ENCODE assay signal across 13 cellular contexts in genomic region chr14:90276627-90277367, GRCh38. TPM values are rescaled to one million over a fixed set of nuclear protein-coding genes. Genes with fewer than 3 reads are reported as not detected.
DNase-seq lines count a peak whose midpoint lies in the region; ATAC-seq and TF ChIP-seq lines count a peak whose summit lies in the region.
"Had no signal": no experiment of that assay in that cellular context is flagged by ENCODE, and none has a peak within 500 bp of the region (broad histone marks: within the 10 kb centered on the region; RNA-seq: fewer than 3 reads in every experiment).

No MANE protein-coding gene starts in this region.

- POLR2A ChIA-PET in activated CD4-positive, alpha-beta T cell treated with anti-CD3 and anti-CD28 coated beads for 36 hours (lab: Charles Lee), result no interaction called here
- POLR2A ChIA-PET in activated CD4-positive, alpha-beta T cell treated with anti-CD3 and anti-CD28 coated beads, Interleukin-2, amount 10 ng/mL, durations not matched to agents 7 days and 5 days (lab: Charles Lee), result no interaction called here

- CTCF ChIA-PET in activated CD4-positive, alpha-beta T cell treated with anti-CD3 and anti-CD28 coated beads for 36 hours (lab: Charles Lee), result interaction anchor here (0.5 to 1.0 kb wide), 2 partner anchors 42 to 124 kb away, joined by 3 read pairs; no protein-coding TSS in a partner anchor
- CTCF ChIA-PET in activated CD4-positive, alpha-beta T cell treated with anti-CD3 and anti-CD28 coated beads, Interleukin-2, amount 10 ng/mL, durations not matched to agents 7 days and 5 days (lab: Charles Lee), result interaction anchor here (0.6 to 1.8 kb wide), 4 partner anchors 9 to 21 kb away, joined by 3 to 6 read pairs (median 3); no protein-coding TSS in a partner anchor

- H3K4me1 Mint-ChIP-seq in activated CD4-positive, alpha-beta T cell treated with anti-CD3 and anti-CD28 coated beads for 36 hours, result peaks cover 25% of the 10 kb centered on the region
- H3K4me1 Mint-ChIP-seq in activated CD4-positive, alpha-beta T cell treated with anti-CD3 and anti-CD28 coated beads, Interleukin-2, amount 10 ng/mL, durations not matched to agents 7 days and 5 days, result peaks cover 17% of the 10 kb centered on the region
- no peaks in the 10 kb centered on the region for H3K4me1 Mint-ChIP-seq in neural crest cell
- H3K4me1 Mint-ChIP-seq: stimulated activated memory B cell treated with anti-CD40 and anti-IgM and Interleukin-4, amounts not matched to agents 10 μg/mL and 1 μg/mL and 100 μg/mL, for 72 hours had no signal

- TF ChIP-seq CTCF in neural crest cell (conservative IDR thresholded peaks at IDR 0.05), result no peak

- H3K4me3 Mint-ChIP-seq in activated CD4-positive, alpha-beta T cell treated with anti-CD3 and anti-CD28 coated beads for 36 hours, result no peak overlapping the region
- H3K4me3 Mint-ChIP-seq in activated CD4-positive, alpha-beta T cell treated with anti-CD3 and anti-CD28 coated beads, Interleukin-2, amount 10 ng/mL, durations not matched to agents 7 days and 5 days, result no peak overlapping the region
- H3K4me3 Mint-ChIP-seq in neural crest cell, result no peak overlapping the region
- H3K4me3 Mint-ChIP-seq: central memory CD8-positive, alpha-beta T cell; stimulated activated memory B cell treated with anti-CD40 and anti-IgM and Interleukin-4, amounts not matched to agents 10 μg/mL and 1 μg/mL and 100 μg/mL, for 72 hours had no signal

- peak overlapping the region; percentile 77 for H3K27ac Mint-ChIP-seq in activated CD4-positive, alpha-beta T cell treated with anti-CD3 and anti-CD28 coated beads for 36 hours
- H3K27ac Mint-ChIP-seq in activated CD4-positive, alpha-beta T cell treated with anti-CD3 and anti-CD28 coated beads, Interleukin-2, amount 10 ng/mL, durations not matched to agents 7 days and 5 days, result no peak overlapping the region
- H3K27ac Mint-ChIP-seq in neural crest cell (ENCODE audit: unreplicated experiment), result peak overlapping the region; percentile 28
- H3K27ac Mint-ChIP-seq: stimulated activated memory B cell treated with anti-CD40 and anti-IgM and Interleukin-4, amounts not matched to agents 10 μg/mL and 1 μg/mL and 100 μg/mL, for 72 hours had no signal

- H3K27me3 Mint-ChIP-seq in activated CD4-positive, alpha-beta T cell treated with anti-CD3 and anti-CD28 coated beads for 36 hours, result no peaks in the 10 kb centered on the region
- no peaks in the 10 kb centered on the region for H3K27me3 Mint-ChIP-seq in activated CD4-positive, alpha-beta T cell treated with anti-CD3 and anti-CD28 coated beads, Interleukin-2, amount 10 ng/mL, durations not matched to agents 7 days and 5 days
- H3K27me3 Mint-ChIP-seq in neural crest cell (ENCODE audit: low read depth), result no peaks in the 10 kb centered on the region
- H3K27me3 Mint-ChIP-seq: central memory CD8-positive, alpha-beta T cell; stimulated activated memory B cell treated with anti-CD40 and anti-IgM and Interleukin-4, amounts not matched to agents 10 μg/mL and 1 μg/mL and 100 μg/mL, for 72 hours had no signal

- H3K36me3 Mint-ChIP-seq in activated CD4-positive, alpha-beta T cell treated with anti-CD3 and anti-CD28 coated beads for 36 hours (ENCODE audit: low read depth), result peaks cover 22% of the 10 kb centered on the region
- peaks cover 16% of the 10 kb centered on the region for H3K36me3 Mint-ChIP-seq in activated CD4-positive, alpha-beta T cell treated with anti-CD3 and anti-CD28 coated beads, Interleukin-2, amount 10 ng/mL, durations not matched to agents 7 days and 5 days (ENCODE audit: low read depth)
- peaks cover 2% of the 10 kb centered on the region for H3K36me3 Mint-ChIP-seq in neural crest cell (ENCODE audit: low read depth)

- intact Hi-C loops in activated CD4-positive, alpha-beta T cell treated with anti-CD3 and anti-CD28 coated beads for 36 hours (cut with DNase I, micrococcal nuclease), result no loop called here

- peak; percentile 42 for ATAC-seq in activated CD4-positive, alpha-beta T cell treated with anti-CD3 and anti-CD28 coated beads for 36 hours
- ATAC-seq in GM21576 (IDR thresholded peaks at IDR 0.05; ENCODE audit: unreplicated experiment), result no peak
- ATAC-seq: heart left ventricle; stimulated activated memory B cell treated with anti-CD40 and anti-IgM and Interleukin-4, amounts not matched to agents 10 μg/mL and 1 μg/mL and 100 μg/mL, for 72 hours had no signal

- H3K9me3 Mint-ChIP-seq in activated CD4-positive, alpha-beta T cell treated with anti-CD3 and anti-CD28 coated beads for 36 hours (ENCODE audit: low read depth), result no peaks in the 10 kb centered on the region
- no peaks in the 10 kb centered on the region for H3K9me3 Mint-ChIP-seq in activated CD4-positive, alpha-beta T cell treated with anti-CD3 and anti-CD28 coated beads, Interleukin-2, amount 10 ng/mL, durations not matched to agents 7 days and 5 days
- H3K9me3 Mint-ChIP-seq in neural crest cell, result no peaks in the 10 kb centered on the region
- H3K9me3 Mint-ChIP-seq: central memory CD8-positive, alpha-beta T cell; stimulated activated memory B cell treated with anti-CD40 and anti-IgM and Interleukin-4, amounts not matched to agents 10 μg/mL and 1 μg/mL and 100 μg/mL, for 72 hours had no signal

- peak; percentile 50 for DNase-seq in activated CD4-positive, alpha-beta T cell treated with anti-CD3 and anti-CD28 coated beads for 36 hours
- no peak for DNase-seq in activated CD4-positive, alpha-beta T cell treated with anti-CD3 and anti-CD28 coated beads, Interleukin-2, amount 10 ng/mL, durations not matched to agents 7 days and 5 days
- peak; percentile 17 for DNase-seq in M059J (ENCODE audit: low read depth)
- peak; percentile 55 for DNase-seq in cerebellar cortex (ENCODE audit: low spot score)
- DNase-seq in neural crest cell (ENCODE audit: low read depth, low spot score), result no peak
- DNase-seq in ureter (ENCODE audit: low spot score), result no peak
- DNase-seq in NCI-H1048 (lab: John Stamatoyannopoulos, UW), result no peak
- DNase-seq: heart left ventricle, NCI-H1694 treated with DMSO at 0.1 percent for 48 hours, spleen had no signal

RNA-seq across cellular contexts. Expression of gene PSMC1, which starts 20.4 kb away (rescaled TPM):
- 100 to 1,000 TPM in 1 of 2 experiments, 10 to 100 TPM in 1; 77.3 to 127 TPM for total RNA-seq in activated CD4-positive, alpha-beta T cell treated with anti-CD3 and anti-CD28 coated beads for 36 hours
- 10 to 100 TPM; 78.6 to 85.6 TPM for total RNA-seq in activated CD4-positive, alpha-beta T cell treated with anti-CD3 and anti-CD28 coated beads, Interleukin-2, amount 10 ng/mL, durations not matched to agents 7 days and 5 days
- total RNA-seq in M059J (2014; rRNA removed; shearing (Covaris generic)), result 161 and 233 TPM in 2 replicates
- 105 and 114 TPM in 2 replicates for total RNA-seq in neural crest cell
- 97.1 TPM for total RNA-seq in ureter

RNA-seq across cellular contexts. Expression of gene NRDE2, which starts 54.9 kb away (rescaled TPM):
- 10 to 100 TPM; 22.8 to 25.3 TPM for total RNA-seq in activated CD4-positive, alpha-beta T cell treated with anti-CD3 and anti-CD28 coated beads for 36 hours
- 10 to 100 TPM; 21.2 to 23.2 TPM for total RNA-seq in activated CD4-positive, alpha-beta T cell treated with anti-CD3 and anti-CD28 coated beads, Interleukin-2, amount 10 ng/mL, durations not matched to agents 7 days and 5 days
- total RNA-seq in M059J (2014; rRNA removed; shearing (Covaris generic)), result 4.6 and 8.2 TPM in 2 replicates
- total RNA-seq in neural crest cell (24.1 and 24.5 TPM in 2 replicates), ureter (38.0 TPM)

Comparison
In these comparisons a context has a peak if more than half of its experiments do, and no peak if none do; other contexts are left out.
1. DNase-seq: peak in activated CD4-positive, alpha-beta T cell treated with anti-CD3 and anti-CD28 coated beads for 36 hours (single experiment), M059J (single experiment) and cerebellar cortex (single experiment); none in activated CD4-positive, alpha-beta T cell treated with anti-CD3 and anti-CD28 coated beads, Interleukin-2, amount 10 ng/mL, durations not matched to agents 7 days and 5 days (single experiment), neural crest cell (single experiment), ureter (single experiment) and NCI-H1048 (single experiment).